ENCODE assay signal across 7 cellular contexts in genomic region chr3:51974277-51974962, GRCh38. TPM values are rescaled to one million over a fixed set of nuclear protein-coding genes. Genes with fewer than 3 reads are reported as not detected.
DNase-seq lines count a peak whose midpoint lies in the region; ATAC-seq and TF ChIP-seq lines count a peak whose summit lies in the region.
"Had no signal": no experiment of that assay in that cellular context is flagged by ENCODE, and none has a peak within 500 bp of the region (broad histone marks: within the 10 kb centered on the region; RNA-seq: fewer than 3 reads in every experiment).

No MANE protein-coding gene starts in this region.

- peak overlapping the region; percentile 59 for H2AFZ ChIP-seq in trophoblast cell (ENCODE audit: insufficient read depth, low read length, poor library complexity)

- H3K27ac Mint-ChIP-seq in Calu3 (ENCODE audit: unreplicated experiment) = peak overlapping the region; percentile 91

- H3K9me3 ChIP-seq in trophoblast cell (ENCODE audit: insufficient read depth, low read depth, low read length) = no peaks in the 10 kb centered on the region

- H3K9me3 Mint-ChIP-seq in Calu3 (ENCODE audit: low read depth, unreplicated experiment) = no peaks in the 10 kb centered on the region

- H3K23ac ChIP-seq in trophoblast cell (ENCODE audit: low read length) = no peak overlapping the region

- H4K8ac ChIP-seq in trophoblast cell (ENCODE audit: low read depth, low read length) = peak overlapping the region; percentile 51

- H3K79me1 ChIP-seq in trophoblast cell (ENCODE audit: low read length) = peaks cover 13% of the 10 kb centered on the region

- peak overlapping the region; percentile 9 for H2BK12ac ChIP-seq in trophoblast cell (ENCODE audit: low read length)

- peak overlapping the region; percentile 99 for H3K4me3 Mint-ChIP-seq in Calu3 (ENCODE audit: low read depth, unreplicated experiment)

- H4K12ac ChIP-seq in trophoblast cell (ENCODE audit: low read depth, low read length) = peak overlapping the region; percentile 62

- H3K4me3 ChIP-seq in coronary artery (peak overlapping the region; percentile 93), trophoblast cell (ENCODE audit: low read depth, low read length) (peak overlapping the region; percentile 67)

- TF ChIP-seq CTCF in Calu3 (IDR thresholded peaks at IDR 0.05; ENCODE audit: unreplicated experiment) (peak; percentile 20), coronary artery (IDR thresholded peaks at IDR 0.05) (peak; percentile 34)

- H3K79me2 ChIP-seq in trophoblast cell (ENCODE audit: control insufficient read depth, insufficient read depth, low read length, poor library complexity) = peaks cover 4% of the 10 kb centered on the region

- H3K4me1 Mint-ChIP-seq in Calu3 (ENCODE audit: low read depth, unreplicated experiment) = peaks cover 21% of the 10 kb centered on the region

- no TSS peak for BruUV-seq in Calu3 (replicated peaks; lab: Mats Ljungman, UMichigan)

- H3K14ac ChIP-seq in trophoblast cell (ENCODE audit: low read length) = peak overlapping the region; percentile 54

- intact Hi-C loops in Calu3 (cut with micrococcal nuclease; ENCODE audit: unreplicated experiment) = loop anchor here (1.0 kb wide), 1 partner anchor 33 kb away; the partner anchor contains the start of gene RRP9

- peak overlapping the region; percentile 86 to 93 for H3K27ac ChIP-seq in coronary artery
- no peak overlapping the region for H3K27ac ChIP-seq in trophoblast cell (ENCODE audit: low read depth, low read length)

- H3K27me3 ChIP-seq in trophoblast cell (ENCODE audit: insufficient read depth, low read length) = no peaks in the 10 kb centered on the region

- no CpG with 5 or more reads among the region's 30 CpGs for WGBS in trophoblast cell (ENCODE audit: extremely low coverage, insufficient coverage, insufficient read length)

- CTCF ChIA-PET in Calu3 (lab: Charles Lee) = interaction anchor here (0.6 to 2.5 kb wide), 5 partner anchors 9 to 255 kb away, joined by 3 to 30 read pairs (median 4); partner anchors contain the start of genes ACY1, PARP3 and RRP9

- H2BK5ac ChIP-seq in trophoblast cell (ENCODE audit: low read depth, low read length, poor library complexity) = no peak overlapping the region

- ATAC-seq in HG03460 (IDR thresholded peaks at IDR 0.05; ENCODE audit: unreplicated experiment) = peak; percentile 8

- H3K36me3 Mint-ChIP-seq in Calu3 (ENCODE audit: insufficient read depth, unreplicated experiment) = peaks cover 14% of the 10 kb centered on the region

- H3K18ac ChIP-seq in trophoblast cell (ENCODE audit: low read length) = peak overlapping the region; percentile 20

- H3K4ac ChIP-seq in trophoblast cell (ENCODE audit: low read depth, low read length) = no peak overlapping the region

- H2BK120ac ChIP-seq in trophoblast cell (ENCODE audit: insufficient read depth, low read length, poor library complexity) = peak overlapping the region; percentile 70

- DNase-seq in Calu3 = no peak
- DNase-seq in coronary artery (ENCODE audit: low spot score) = peak; percentile 80
- DNase-seq in trophoblast cell = no peak
- DNase-seq in SIG-M5 treated with dmso at 0.1 percent for 504 hours (lab: John Stamatoyannopoulos, UW; ENCODE audit: unreplicated experiment) = no peak
- no peak for DNase-seq in germinal center (ENCODE audit: low spot score)

- H3K4me2 ChIP-seq in trophoblast cell (ENCODE audit: low read length) = peak overlapping the region; percentile 79

- peak overlapping the region; percentile 10 for H2AK5ac ChIP-seq in trophoblast cell (ENCODE audit: low read length)

- H3K4me1 ChIP-seq in trophoblast cell (ENCODE audit: control insufficient read depth in 1 of 2, insufficient read depth in 2 of 2, low read length in 2 of 2) = peaks cover 15 to 19% of the 10 kb centered on the region in 2 experiments

- H3K36me3 ChIP-seq in trophoblast cell (ENCODE audit: control insufficient read depth in 1 of 2, insufficient read depth in 2 of 2, low read length in 2 of 2) = no peaks in the 10 kb centered on the region

- H3K27me3 Mint-ChIP-seq in Calu3 (ENCODE audit: unreplicated experiment) = no peaks in the 10 kb centered on the region

- H3K9ac ChIP-seq in trophoblast cell (ENCODE audit: low read length) = peak overlapping the region; percentile 24

- H4K91ac ChIP-seq in trophoblast cell (ENCODE audit: low read depth, low read length) = peak overlapping the region; percentile 26

RNA-seq across cellular contexts. Expression of gene ABHD14A, which starts 0.4 kb away (rescaled TPM):
- 6.6 and 7.3 TPM in 2 replicates for total RNA-seq in Calu3 (2022)
- 4.3 TPM in 2 replicates for polyA plus RNA-seq in trophoblast cell (2013)

RNA-seq across cellular contexts. Expression of gene ABHD14B, which starts 0.6 kb away (rescaled TPM):
- total RNA-seq in Calu3 (2022) = 39.8 and 45.4 TPM in 2 replicates
- 5.7 and 5.8 TPM in 2 replicates for polyA plus RNA-seq in trophoblast cell (2013)

RNA-seq across cellular contexts. Expression of gene PCBP4, which starts 7.2 kb away (rescaled TPM):
- total RNA-seq in Calu3 (2022) = 29.8 and 31.5 TPM in 2 replicates
- 25.0 and 25.9 TPM in 2 replicates for polyA plus RNA-seq in trophoblast cell (2013)

RNA-seq across cellular contexts. Expression of gene ACY1, which starts 8.9 kb away (rescaled TPM):
- total RNA-seq in Calu3 (2022) = 71.6 and 74.9 TPM in 2 replicates
- polyA plus RNA-seq in trophoblast cell (2013) = 12.0 and 12.2 TPM in 2 replicates

RNA-seq across cellular contexts. Expression of gene GPR62, which starts 19.2 kb away (rescaled TPM):
- total RNA-seq in Calu3 (2022) = not detected in 2 replicates
- polyA plus RNA-seq in trophoblast cell (2013) = 0.01 TPM in 1 of 2 replicates, not detected in the other
- total RNA-seq: NCI-H460 had no signal
